In genomic region chr12:24937553-24938244, GRCh38 we compare ENCODE assay signal across 22 cellular contexts. TPM values are rescaled to one million over a fixed set of nuclear protein-coding genes. Genes with fewer than 3 reads are reported as not detected.
DNase-seq lines count a peak whose midpoint lies in the region; ATAC-seq and TF ChIP-seq lines count a peak whose summit lies in the region.
"Had no signal": no experiment of that assay in that cellular context is flagged by ENCODE, and none has a peak within 500 bp of the region (broad histone marks: within the 10 kb centered on the region; RNA-seq: fewer than 3 reads in every experiment).

No MANE protein-coding gene starts in this region.

- no peak for TF ChIP-seq CTCF in astrocyte of the spinal cord (IDR thresholded peaks at IDR 0.05; ENCODE audit: low read depth, low read length)

- H3K27ac Mint-ChIP-seq in T-cell, result no peak overlapping the region
- H3K27ac Mint-ChIP-seq: activated CD4-positive, alpha-beta memory T cell treated with anti-CD3 and anti-CD28 coated beads, Interleukin-2, amount 10 ng/mL, durations not matched to agents 7 days and 5 days; activated T-cell treated with anti-CD3 and anti-CD28 coated beads, Interleukin-2, amount 50 U/mL, for 24 hours; naive thymus-derived CD8-positive, alpha-beta T cell had no signal

- peak; percentile 65 for DNase-seq in Daoy (ENCODE audit: low read depth)
- peak; percentile 17 for DNase-seq in HK-2 (ENCODE audit: unreplicated experiment)
- peak; percentile 46 for DNase-seq in astrocyte of the spinal cord (ENCODE audit: low read depth, low spot score)
- DNase-seq in myocyte (ENCODE audit: low read depth), result peak; percentile 22
- DNase-seq in T-helper 2 cell, result no peak
- DNase-seq in T-cell, result no peak
- no peak for DNase-seq in NCI-H1105 (lab: John Stamatoyannopoulos, UW)
- DNase-seq: activated CD4-positive, alpha-beta memory T cell treated with anti-CD3 and anti-CD28 coated beads, Interleukin-2, amount 10 ng/mL, durations not matched to agents 7 days and 5 days; activated CD4-positive, CD25-positive, alpha-beta regulatory T cell; activated naive CD4-positive, alpha-beta T cell; activated T-cell treated with anti-CD3 and anti-CD28 coated beads, Interleukin-2, amount 50 U/mL, for 24 hours; anterior cingulate cortex; DMS79 treated with DMSO at 0.1 percent for 48 hours; KBM-7; left colon; naive thymus-derived CD8-positive, alpha-beta T cell; NCI-H1092; NCI-H2029 treated with DMSO at 0.1 percent for 48 hours; right cardiac atrium; SK-N-SH; stimulated activated CD4-positive, alpha-beta T cell treated with anti-CD3 and anti-CD28 coated beads, Interleukin-15, amount 100 ng/mL, for 24 hours had no signal

- ATAC-seq in T-cell (replicated peaks in 1 of 4), result no peak
- ATAC-seq: left colon; naive thymus-derived CD8-positive, alpha-beta T cell; right cardiac atrium had no signal

- H3K4me1 Mint-ChIP-seq in T-cell, result no peaks in the 10 kb centered on the region
- H3K4me1 Mint-ChIP-seq: activated CD4-positive, alpha-beta memory T cell treated with anti-CD3 and anti-CD28 coated beads, Interleukin-2, amount 10 ng/mL, durations not matched to agents 7 days and 5 days; naive thymus-derived CD8-positive, alpha-beta T cell had no signal

- H3K36me3 Mint-ChIP-seq in T-cell, result no peaks in the 10 kb centered on the region

- POLR2A ChIA-PET in T-cell (lab: Charles Lee), result no interaction called here

- in situ Hi-C loops in astrocyte of the spinal cord (cut with HindIII; ENCODE audit: low sequenced_read_pairs), result no loop called here

- no peak overlapping the region for H3K4me3 Mint-ChIP-seq in T-cell
- H3K4me3 Mint-ChIP-seq: activated CD4-positive, alpha-beta memory T cell treated with anti-CD3 and anti-CD28 coated beads, Interleukin-2, amount 10 ng/mL, durations not matched to agents 7 days and 5 days; activated T-cell treated with anti-CD3 and anti-CD28 coated beads, Interleukin-2, amount 50 U/mL, for 24 hours; naive thymus-derived CD8-positive, alpha-beta T cell had no signal

- CTCF ChIA-PET in T-cell (lab: Charles Lee), result no interaction called here

- H3K27me3 Mint-ChIP-seq in T-cell, result peaks cover 8 to 12% of the 10 kb centered on the region in 2 donors

- H3K4me3 ChIP-seq in astrocyte of the spinal cord (ENCODE audit: low read depth, low read length), result no peak overlapping the region
- H3K4me3 ChIP-seq: suprapubic skin had no signal

- no peaks in the 10 kb centered on the region for H3K9me3 Mint-ChIP-seq in T-cell
- H3K9me3 Mint-ChIP-seq: activated CD4-positive, alpha-beta memory T cell treated with anti-CD3 and anti-CD28 coated beads, Interleukin-2, amount 10 ng/mL, durations not matched to agents 7 days and 5 days had no signal

RNA-seq across cellular contexts. Expression of gene BCAT1, which starts 11.2 kb away (rescaled TPM):
- total RNA-seq in Daoy (2014; rRNA removed; shearing (Covaris generic)), result 101 and 104 TPM in 2 replicates
- 70.6 and 98.7 TPM in 2 replicates for total RNA-seq in myocyte
- polyA plus RNA-seq in myocyte (2012), result 46.6 TPM
- 1 to 10 TPM; 1.2 to 4.2 (median 3.2) TPM for total RNA-seq in T-cell
- polyA plus RNA-seq: naive thymus-derived CD8-positive, alpha-beta T cell had no signal

Comparison
In these comparisons a context has a peak if more than half of its experiments do, and no peak if none do; other contexts are left out.
1. DNase-seq: peak in Daoy (single experiment), HK-2 (single experiment), astrocyte of the spinal cord (single experiment) and myocyte (single experiment); none in T-helper 2 cell (0 of 5), T-cell (0 of 34) and NCI-H1105 (single experiment).
2. RNA of gene BCAT1, which starts 11.2 kb away (total RNA-seq): 101 to 104 TPM in Daoy and 70.6 to 98.7 TPM in myocyte; 1.2 to 4.2 TPM in T-cell; every median in the first group is over 10 times any median in the second.